Comparison of ENCODE assay signal across 1 cellular context in the genomic region with DNA sequence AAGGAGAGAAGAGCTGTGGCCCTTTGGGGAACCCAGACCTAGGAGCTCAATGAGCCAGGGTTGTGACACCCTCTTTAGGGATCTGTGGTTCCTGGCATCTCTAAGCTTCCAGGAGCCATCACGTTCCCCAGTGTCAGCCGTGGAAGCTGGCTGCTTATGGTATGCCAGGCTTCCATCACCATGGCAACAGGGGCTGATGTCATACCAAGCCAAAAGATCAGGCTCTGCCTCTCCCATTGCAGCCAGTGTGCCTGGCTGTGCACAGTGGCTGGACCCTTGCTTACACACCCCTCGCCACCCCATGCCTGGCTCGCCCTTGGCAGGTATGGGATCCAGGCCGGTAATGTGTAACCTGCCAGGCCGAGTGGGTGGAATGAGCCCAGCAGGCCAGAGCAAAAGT.
TF ChIP-seq lines count a peak whose summit lies in the region.

No MANE protein-coding gene starts in this region.

TF ChIP-seq in IMR-90, 13 proteins besides CTCF, POLR2A, EP300 and RAD21:
- TF ChIP-seq CEBPB (IDR thresholded peaks at IDR 0.05; ENCODE audit: low read depth, low read length) (no peak), SMC3 (IDR thresholded peaks at IDR 0.05; ENCODE audit: low read depth, low read length) (no peak), BHLHE40 (IDR thresholded peaks at IDR 0.05; ENCODE audit: low read depth, low read length) (no peak), MXI1 (IDR thresholded peaks at IDR 0.05; ENCODE audit: borderline replicate concordance, low read depth, low read length) (no peak), RCOR1 (IDR thresholded peaks at IDR 0.05; ENCODE audit: insufficient replicate concordance, low read length) (no peak), MAFK (IDR thresholded peaks at IDR 0.05; ENCODE audit: low read depth, low read length) (no peak)
